In the genomic region with DNA sequence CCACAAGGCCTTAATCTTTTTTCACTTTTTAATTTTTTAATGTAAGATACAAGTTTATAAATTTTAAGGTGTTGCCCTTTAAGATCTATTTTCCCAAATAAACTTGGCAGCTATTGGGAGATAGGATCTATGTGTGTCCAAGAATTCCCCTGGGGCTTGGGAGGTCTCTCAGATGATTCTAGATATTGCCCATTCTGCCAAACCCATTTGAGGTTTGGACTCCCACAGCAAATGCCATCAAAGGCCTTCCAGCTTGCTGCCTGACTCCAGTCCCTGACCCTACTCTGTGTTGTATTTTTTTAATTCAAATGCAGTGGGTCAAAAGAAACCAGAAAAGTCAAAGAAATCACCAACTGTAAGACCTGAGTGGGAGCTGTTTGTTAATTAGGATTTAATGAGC, we compare ENCODE assay signal across 23 cellular contexts.
"Had no signal": no experiment of that assay in that cellular context is flagged by ENCODE, and none has a peak within 500 bp of the region (broad histone marks: within the 10 kb centered on the region; RNA-seq: fewer than 3 reads in every experiment).

No MANE protein-coding gene starts in this region.

- DNase-seq: dorsolateral prefrontal cortex; effector CD4-positive, alpha-beta T cell; heart left ventricle; left cardiac atrium; left lung; mesendoderm; midbrain; naive thymus-derived CD4-positive, alpha-beta T cell; sigmoid colon; stimulated activated CD4-positive, alpha-beta T cell treated with anti-CD3 and anti-CD28 coated beads, Interleukin-4, amount 100 ng/mL, for 4 hours; stimulated activated naive CD8-positive, alpha-beta T cell treated with anti-CD3 and anti-CD28 coated beads, Interleukin-15, Interleukin-2, amounts not matched to agents 100 U/mL and 50 U/mL, for 24 hours; substantia nigra; testis; upper lobe of left lung had no signal

- H3K4me3 ChIP-seq: dorsolateral prefrontal cortex, esophagus muscularis mucosa, gastroesophageal sphincter, heart left ventricle, hepatocyte, left lung, neural progenitor cell, prostate gland, right atrium auricular region, sigmoid colon, testis, tibial nerve, upper lobe of left lung had no signal

- H3K4me1 Mint-ChIP-seq: naive thymus-derived CD4-positive, alpha-beta T cell; stimulated activated memory B cell treated with anti-CD40 and anti-IgM and Interleukin-4, amounts not matched to agents 10 μg/mL and 1 μg/mL and 100 μg/mL, for 72 hours had no signal

- H3K36me3 Mint-ChIP-seq: naive thymus-derived CD4-positive, alpha-beta T cell; neural progenitor cell; stimulated activated memory B cell treated with anti-CD40 and anti-IgM and Interleukin-4, amounts not matched to agents 10 μg/mL and 1 μg/mL and 100 μg/mL, for 72 hours had no signal

- ATAC-seq: naive thymus-derived CD4-positive, alpha-beta T cell; stimulated activated memory B cell treated with anti-CD40 and anti-IgM and Interleukin-4, amounts not matched to agents 10 μg/mL and 1 μg/mL and 100 μg/mL, for 72 hours; stimulated activated naive CD8-positive, alpha-beta T cell treated with anti-CD3 and anti-CD28 coated beads, Interleukin-15, Interleukin-2, amounts not matched to agents 100 U/mL and 50 U/mL, for 24 hours had no signal

- H3K27me3 Mint-ChIP-seq: naive thymus-derived CD4-positive, alpha-beta T cell; stimulated activated memory B cell treated with anti-CD40 and anti-IgM and Interleukin-4, amounts not matched to agents 10 μg/mL and 1 μg/mL and 100 μg/mL, for 72 hours had no signal

- H3K27ac Mint-ChIP-seq: neural progenitor cell; stimulated activated memory B cell treated with anti-CD40 and anti-IgM and Interleukin-4, amounts not matched to agents 10 μg/mL and 1 μg/mL and 100 μg/mL, for 72 hours had no signal

- H3K4me3 Mint-ChIP-seq: naive thymus-derived CD4-positive, alpha-beta T cell; nephron; neural progenitor cell; stimulated activated memory B cell treated with anti-CD40 and anti-IgM and Interleukin-4, amounts not matched to agents 10 μg/mL and 1 μg/mL and 100 μg/mL, for 72 hours had no signal

- H3K9me3 Mint-ChIP-seq: naive thymus-derived CD4-positive, alpha-beta T cell; nephron; neural progenitor cell; stimulated activated memory B cell treated with anti-CD40 and anti-IgM and Interleukin-4, amounts not matched to agents 10 μg/mL and 1 μg/mL and 100 μg/mL, for 72 hours had no signal
